Comparison of ENCODE assay signal across 21 cellular contexts in genomic region chr4:133316874-133317273, GRCh38.
DNase-seq lines count a peak whose midpoint lies in the region; ATAC-seq and TF ChIP-seq lines count a peak whose summit lies in the region.
"Had no signal": no experiment of that assay in that cellular context is flagged by ENCODE, and none has a peak within 500 bp of the region (broad histone marks: within the 10 kb centered on the region; RNA-seq: fewer than 3 reads in every experiment).

No MANE protein-coding gene starts in this region.

- no peaks in the 10 kb centered on the region for H3K36me3 ChIP-seq in BE2C
- H3K36me3 ChIP-seq: colonic mucosa, right lobe of liver, WERI-Rb-1 had no signal

- H3K4me1 ChIP-seq in BE2C = peaks cover 4% of the 10 kb centered on the region
- H3K4me1 ChIP-seq: colonic mucosa, right lobe of liver had no signal

- no peaks in the 10 kb centered on the region for H3K27me3 ChIP-seq in BE2C
- H3K27me3 ChIP-seq: colonic mucosa, right lobe of liver had no signal

- DNase-seq in EH (ENCODE audit: low read depth) (peak; percentile 1), NCI-H69 (lab: John Stamatoyannopoulos, UW) (peak; percentile 3), fibroblast of gingiva (ENCODE audit: low read depth) (peak; percentile 4), occipital lobe (lab: John Stamatoyannopoulos, UW) (peak; percentile 17), left lobe of liver (ENCODE audit: low spot score) (no peak), BE2C (no peak)
- no peak for DNase-seq in stimulated activated CD4-positive, alpha-beta T cell treated with anti-CD3 and anti-CD28 coated beads, Interleukin-12 subunit alpha, Interleukin-12 subunit beta, amount 100 ng/mL, for 4 hours
- DNase-seq: activated CD8-positive, alpha-beta T cell treated with anti-CD3 and anti-CD28 coated beads for 36 hours; activated naive CD4-positive, alpha-beta T cell treated with Interleukin-2 at 50 U/mL for 16 hours; activated T-cell treated with anti-CD3 and anti-CD28 coated beads, Interleukin-2, amount 50 U/mL, for 24 hours; aorta; colonic mucosa; Karpas-422; left ventricle myocardium superior; NCI-H1417 treated with DMSO at 0.1 percent for 48 hours; right lobe of liver; stimulated activated naive B cell treated with anti-CD40 and anti-IgM and Interleukin-4, amounts not matched to agents 10 μg/mL and 1 μg/mL and 100 μg/mL, for 72 hours; T-helper 2 cell; WERI-Rb-1 had no signal

- ATAC-seq in left lobe of liver = no peak
- no peak for ATAC-seq in HG03025 (IDR thresholded peaks at IDR 0.05; ENCODE audit: low FRiP score, unreplicated experiment)
- ATAC-seq: activated CD8-positive, alpha-beta T cell treated with anti-CD3 and anti-CD28 coated beads for 36 hours; GM23338; left ventricle myocardium superior; right lobe of liver; stimulated activated naive B cell treated with anti-CD40 and anti-IgM and Interleukin-4, amounts not matched to agents 10 μg/mL and 1 μg/mL and 100 μg/mL, for 72 hours had no signal

- H3K4me3 ChIP-seq in BE2C (ENCODE audit: low read depth, low read length) = no peak overlapping the region
- H3K4me3 ChIP-seq: colonic mucosa, GM23338, right lobe of liver had no signal

- TF ChIP-seq CTCF in BE2C (IDR thresholded peaks at IDR 0.05; ENCODE audit: low read depth, low read length) = no peak

- no peaks in the 10 kb centered on the region for H3K9me3 ChIP-seq in BE2C
- H3K9me3 ChIP-seq: colonic mucosa, right lobe of liver had no signal

Comparison
In these comparisons a context has a peak if more than half of its experiments do, and no peak if none do; other contexts are left out.
1. DNase-seq: peak in EH (single experiment), NCI-H69 (single experiment), fibroblast of gingiva (single experiment) and occipital lobe (single experiment); none in left lobe of liver (single experiment), stimulated activated CD4-positive, alpha-beta T cell treated with anti-CD3 and anti-CD28 coated beads, Interleukin-12 subunit alpha, Interleukin-12 subunit beta, amount 100 ng/mL, for 4 hours (single experiment) and BE2C (single experiment).